Comparison of ENCODE assay signal across 24 cellular contexts in the genomic region with DNA sequence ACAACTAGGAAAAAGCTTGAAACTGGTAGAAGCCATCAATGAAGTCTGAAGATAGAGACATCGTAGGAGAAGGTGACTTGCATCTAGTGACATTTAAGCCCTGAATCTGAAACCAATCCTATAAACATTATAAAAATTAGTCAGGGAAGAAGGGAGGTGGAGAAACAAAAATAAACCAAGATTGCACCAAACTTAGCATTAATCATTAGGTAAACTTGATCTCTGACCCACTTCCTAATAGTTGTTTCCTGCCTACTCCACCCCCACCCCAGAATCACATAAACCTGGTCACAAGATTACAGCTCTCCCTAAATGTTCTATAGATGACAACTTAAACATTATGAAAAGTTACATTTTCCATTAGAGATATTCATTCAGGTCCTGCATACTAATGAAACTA. TPM values are rescaled to one million over a fixed set of nuclear protein-coding genes. Genes with fewer than 3 reads are reported as not detected.
"Had no signal": no experiment of that assay in that cellular context is flagged by ENCODE, and none has a peak within 500 bp of the region (broad histone marks: within the 10 kb centered on the region; RNA-seq: fewer than 3 reads in every experiment).

No MANE protein-coding gene starts in this region.

- ATAC-seq: activated CD4-positive, alpha-beta T cell treated with anti-CD3 and anti-CD28 coated beads for 36 hours; activated CD8-positive, alpha-beta memory T cell treated with anti-CD3 and anti-CD28 coated beads, Interleukin-2, amount 10 ng/mL, durations not matched to agents 7 days and 5 days; left colon; lower lobe of right lung; natural killer cell treated with Interleukin-12 subunit alpha and Interleukin-12 subunit beta and Interleukin-15 and Interleukin-18, amount 100 ng/mL, for 72 hours; right cardiac atrium; stimulated activated effector memory CD8-positive, alpha-beta T cell treated with anti-CD3 and anti-CD28 coated beads, Interleukin-12 subunit alpha, Interleukin-12 subunit beta, amount 100 ng/mL, for 72 hours had no signal

- H3K9me3 Mint-ChIP-seq: activated CD4-positive, alpha-beta memory T cell treated with anti-CD3 and anti-CD28 coated beads for 36 hours; activated naive CD4-positive, alpha-beta T cell treated with anti-CD3 and anti-CD28 coated beads for 36 hours; brain; type B pancreatic cell had no signal

- H3K27me3 Mint-ChIP-seq: activated CD4-positive, alpha-beta memory T cell treated with anti-CD3 and anti-CD28 coated beads for 36 hours; activated CD4-positive, alpha-beta T cell treated with anti-CD3 and anti-CD28 coated beads for 36 hours; activated CD8-positive, alpha-beta memory T cell treated with anti-CD3 and anti-CD28 coated beads, Interleukin-2, amount 10 ng/mL, durations not matched to agents 7 days and 5 days; central memory CD8-positive, alpha-beta T cell; natural killer cell treated with Interleukin-12 subunit alpha and Interleukin-12 subunit beta and Interleukin-15 and Interleukin-18, amount 100 ng/mL, for 72 hours; type B pancreatic cell had no signal

- H3K27ac ChIP-seq: coronary artery, lower lobe of right lung, prostate gland, stomach, testis had no signal

- H3K9me3 ChIP-seq: lower lobe of right lung, prostate gland, stomach, testis had no signal

- DNase-seq: activated CD4-positive, alpha-beta memory T cell treated with anti-CD3 and anti-CD28 coated beads for 36 hours; activated CD4-positive, alpha-beta T cell treated with anti-CD3 and anti-CD28 coated beads for 36 hours; activated CD8-positive, alpha-beta memory T cell treated with anti-CD3 and anti-CD28 coated beads, Interleukin-2, amount 10 ng/mL, durations not matched to agents 7 days and 5 days; activated naive CD4-positive, alpha-beta T cell treated with anti-CD3 and anti-CD28 coated beads for 36 hours; activated T-cell treated with anti-CD3 and anti-CD28 coated beads, Interleukin-2, amount 50 U/mL, for 1 hour; hippocampal formation; islet precursor cell; left colon; lower lobe of right lung; occipital lobe; right cardiac atrium; small intestine; stimulated activated CD4-positive, alpha-beta T cell treated with anti-CD3 and anti-CD28 coated beads, Interleukin-15, amount 100 ng/mL, for 24 hours; stimulated activated CD4-positive, alpha-beta T cell treated with anti-CD3 and anti-CD28 coated beads, Interleukin-4, amount 100 ng/mL, for 24 hours; stomach; testis had no signal

- H3K4me3 Mint-ChIP-seq: activated CD4-positive, alpha-beta memory T cell treated with anti-CD3 and anti-CD28 coated beads for 36 hours; activated CD4-positive, alpha-beta T cell treated with anti-CD3 and anti-CD28 coated beads for 36 hours; activated CD8-positive, alpha-beta memory T cell treated with anti-CD3 and anti-CD28 coated beads, Interleukin-2, amount 10 ng/mL, durations not matched to agents 7 days and 5 days; activated naive CD4-positive, alpha-beta T cell treated with anti-CD3 and anti-CD28 coated beads for 36 hours; brain; central memory CD8-positive, alpha-beta T cell; natural killer cell treated with Interleukin-12 subunit alpha and Interleukin-12 subunit beta and Interleukin-15 and Interleukin-18, amount 100 ng/mL, for 72 hours; stimulated activated effector memory CD8-positive, alpha-beta T cell treated with anti-CD3 and anti-CD28 coated beads, Interleukin-12 subunit alpha, Interleukin-12 subunit beta, amount 100 ng/mL, for 72 hours; type B pancreatic cell; WTC11 had no signal

- H3K27ac Mint-ChIP-seq: activated CD4-positive, alpha-beta memory T cell treated with anti-CD3 and anti-CD28 coated beads for 36 hours; activated CD4-positive, alpha-beta T cell treated with anti-CD3 and anti-CD28 coated beads for 36 hours; activated CD8-positive, alpha-beta memory T cell treated with anti-CD3 and anti-CD28 coated beads, Interleukin-2, amount 10 ng/mL, durations not matched to agents 7 days and 5 days; activated naive CD4-positive, alpha-beta T cell treated with anti-CD3 and anti-CD28 coated beads for 36 hours; natural killer cell treated with Interleukin-12 subunit alpha and Interleukin-12 subunit beta and Interleukin-15 and Interleukin-18, amount 100 ng/mL, for 72 hours; stimulated activated effector memory CD8-positive, alpha-beta T cell treated with anti-CD3 and anti-CD28 coated beads, Interleukin-12 subunit alpha, Interleukin-12 subunit beta, amount 100 ng/mL, for 72 hours; type B pancreatic cell; WTC11 had no signal

- H3K36me3 Mint-ChIP-seq: activated CD4-positive, alpha-beta memory T cell treated with anti-CD3 and anti-CD28 coated beads for 36 hours; activated CD8-positive, alpha-beta memory T cell treated with anti-CD3 and anti-CD28 coated beads, Interleukin-2, amount 10 ng/mL, durations not matched to agents 7 days and 5 days; brain; natural killer cell treated with Interleukin-12 subunit alpha and Interleukin-12 subunit beta and Interleukin-15 and Interleukin-18, amount 100 ng/mL, for 72 hours; stimulated activated effector memory CD8-positive, alpha-beta T cell treated with anti-CD3 and anti-CD28 coated beads, Interleukin-12 subunit alpha, Interleukin-12 subunit beta, amount 100 ng/mL, for 72 hours; type B pancreatic cell; WTC11 had no signal

- H3K4me3 ChIP-seq: coronary artery, lower lobe of right lung, prostate gland, stomach, testis had no signal

- H3K36me3 ChIP-seq: lower lobe of right lung, prostate gland, stomach had no signal

- H3K4me1 Mint-ChIP-seq: activated CD8-positive, alpha-beta memory T cell treated with anti-CD3 and anti-CD28 coated beads, Interleukin-2, amount 10 ng/mL, durations not matched to agents 7 days and 5 days; central memory CD8-positive, alpha-beta T cell had no signal

- H3K4me1 ChIP-seq: lower lobe of right lung, prostate gland, stomach, testis had no signal

- H3K27me3 ChIP-seq: stomach, testis had no signal

RNA-seq across cellular contexts. Expression of a gene that starts 40.4 kb away (rescaled TPM):
- total RNA-seq: activated CD4-positive, alpha-beta memory T cell treated with anti-CD3 and anti-CD28 coated beads for 36 hours; activated CD4-positive, alpha-beta T cell treated with anti-CD3 and anti-CD28 coated beads for 36 hours; activated CD8-positive, alpha-beta memory T cell treated with anti-CD3 and anti-CD28 coated beads, Interleukin-2, amount 10 ng/mL, durations not matched to agents 7 days and 5 days; activated naive CD4-positive, alpha-beta T cell treated with anti-CD3 and anti-CD28 coated beads for 36 hours; left colon; natural killer cell treated with Interleukin-12 subunit alpha and Interleukin-12 subunit beta and Interleukin-15 and Interleukin-18, amount 100 ng/mL, for 72 hours; WTC11 had no signal
- polyA plus RNA-seq: stomach had no signal

RNA-seq across cellular contexts. Expression of a gene that starts 40.5 kb away (rescaled TPM):
- total RNA-seq: activated CD4-positive, alpha-beta memory T cell treated with anti-CD3 and anti-CD28 coated beads for 36 hours; activated CD4-positive, alpha-beta T cell treated with anti-CD3 and anti-CD28 coated beads for 36 hours; activated CD8-positive, alpha-beta memory T cell treated with anti-CD3 and anti-CD28 coated beads, Interleukin-2, amount 10 ng/mL, durations not matched to agents 7 days and 5 days; activated naive CD4-positive, alpha-beta T cell treated with anti-CD3 and anti-CD28 coated beads for 36 hours; left colon; natural killer cell treated with Interleukin-12 subunit alpha and Interleukin-12 subunit beta and Interleukin-15 and Interleukin-18, amount 100 ng/mL, for 72 hours had no signal
